18 cellular contexts compared by ENCODE assay signal in genomic region chr5:87541668-87542067, GRCh38.
A peak's percentile ranks its signal among the peaks of the same experiment; 100 is the strongest.
DNase-seq lines count a peak whose midpoint lies in the region; ATAC-seq, FAIRE-seq and TF ChIP-seq lines count a peak whose summit lies in the region.
"Had no signal": no experiment of that assay in that cellular context is flagged by ENCODE, and none has a peak within 500 bp of the region (broad histone marks: within the 10 kb centered on the region; RNA-seq: fewer than 3 reads in every experiment).

No MANE protein-coding gene starts in this region.

- intact Hi-C loops in right cardiac atrium (cut with DNase I), result no loop called here

- H3K27ac Mint-ChIP-seq in astrocyte (ENCODE audit: unreplicated experiment), result no peak overlapping the region
- H3K27ac Mint-ChIP-seq: CD8-positive, alpha-beta memory T cell had no signal

- no peak for FAIRE-seq in astrocyte (lab: Jason Lieb, UNC)
- FAIRE-seq: D721Med, GM12892, HepG2, RCC 7860 had no signal

- no peak overlapping the region for H3K4me3 Mint-ChIP-seq in astrocyte (ENCODE audit: unreplicated experiment)
- H3K4me3 Mint-ChIP-seq: CD8-positive, alpha-beta memory T cell had no signal

- no peaks in the 10 kb centered on the region for H3K9me3 Mint-ChIP-seq in astrocyte (ENCODE audit: unreplicated experiment)
- H3K9me3 Mint-ChIP-seq: CD8-positive, alpha-beta memory T cell had no signal

- H3K27me3 Mint-ChIP-seq in astrocyte (ENCODE audit: low read depth, unreplicated experiment), result no peaks in the 10 kb centered on the region

- H3K27ac ChIP-seq in 22Rv1 (peak overlapping the region; percentile 79), astrocyte (ENCODE audit: low read depth, low read length) (no peak overlapping the region), right cardiac atrium (ENCODE audit: low read length) (no peak overlapping the region)
- no peak overlapping the region for H3K27ac ChIP-seq in effector memory CD4-positive, alpha-beta T cell (ENCODE audit: insufficient read depth, low read length, poor library complexity, severe bottlenecking)
- H3K27ac ChIP-seq: BLaER1 treated with 17β-estradiol and CSF1 and Interleukin-3, amounts not matched to agents 10 nM and 100 nM had no signal

- no peaks in the 10 kb centered on the region for H3K4me1 ChIP-seq in astrocyte (ENCODE audit: insufficient read depth, low read length)
- H3K4me1 ChIP-seq in right cardiac atrium (ENCODE audit: control insufficient read depth, insufficient read depth, low read length), result no peaks in the 10 kb centered on the region
- H3K4me1 ChIP-seq in effector memory CD4-positive, alpha-beta T cell (ENCODE audit: control insufficient read depth, insufficient read depth, low read length, poor library complexity, severe bottlenecking), result no peaks in the 10 kb centered on the region
- H3K4me1 ChIP-seq: BLaER1 treated with 17β-estradiol and CSF1 and Interleukin-3, amounts not matched to agents 10 nM and 100 nM had no signal

- H3K4me3 ChIP-seq in astrocyte (ENCODE audit: insufficient read depth, low read depth, low read length) (no peak overlapping the region), right cardiac atrium (ENCODE audit: low read length) (no peak overlapping the region)
- no peak overlapping the region for H3K4me3 ChIP-seq in effector memory CD4-positive, alpha-beta T cell (ENCODE audit: insufficient read depth, low read depth, low read length, poor library complexity, severe bottlenecking)
- H3K4me3 ChIP-seq: BLaER1 treated with 17β-estradiol and CSF1 and Interleukin-3, amounts not matched to agents 10 nM and 100 nM had no signal

- H3K27me3 ChIP-seq in astrocyte (ENCODE audit: insufficient read depth, low read length) (no peaks in the 10 kb centered on the region), right cardiac atrium (ENCODE audit: control insufficient read depth, insufficient read depth) (no peaks in the 10 kb centered on the region)
- H3K27me3 ChIP-seq in effector memory CD4-positive, alpha-beta T cell (replicated peaks; ENCODE audit: control insufficient read depth, insufficient read depth, low read length, poor library complexity, severe bottlenecking), result no peaks in the 10 kb centered on the region
- H3K27me3 ChIP-seq: BLaER1 treated with 17β-estradiol and CSF1 and Interleukin-3, amounts not matched to agents 10 nM and 100 nM had no signal

- no peaks in the 10 kb centered on the region for H3K36me3 ChIP-seq in astrocyte (ENCODE audit: insufficient read depth, low read length)
- no peaks in the 10 kb centered on the region for H3K36me3 ChIP-seq in effector memory CD4-positive, alpha-beta T cell (ENCODE audit: control insufficient read depth, insufficient read depth, low read length)
- H3K36me3 ChIP-seq: BLaER1 treated with 17β-estradiol and CSF1 and Interleukin-3, amounts not matched to agents 10 nM and 100 nM had no signal

- no peak for ATAC-seq in right cardiac atrium
- no peak for ATAC-seq in HG03460 (IDR thresholded peaks at IDR 0.05; ENCODE audit: unreplicated experiment)
- ATAC-seq: HepG2 had no signal

- TF ChIP-seq CTCF in 22Rv1 (IDR thresholded peaks at IDR 0.05) (no peak), astrocyte (IDR thresholded peaks at IDR 0.05; ENCODE audit: insufficient read depth, low read depth, low read length) (no peak)

- no peak overlapping the region for H2AFZ ChIP-seq in astrocyte (ENCODE audit: low read depth, low read length)

- no peaks in the 10 kb centered on the region for H3K36me3 Mint-ChIP-seq in astrocyte (ENCODE audit: low read depth, unreplicated experiment)
- H3K36me3 Mint-ChIP-seq: CD8-positive, alpha-beta memory T cell had no signal

- H4K20me1 ChIP-seq in astrocyte (ENCODE audit: insufficient read depth, low read length), result no peaks in the 10 kb centered on the region
- H4K20me1 ChIP-seq: BLaER1 treated with 17β-estradiol and CSF1 and Interleukin-3, amounts not matched to agents 10 nM and 100 nM had no signal

- peak; percentile 41 for DNase-seq in NCI-H69 (lab: John Stamatoyannopoulos, UW)
- DNase-seq in astrocyte (ENCODE audit: low read depth), result no peak
- DNase-seq in midbrain (lab: John Stamatoyannopoulos, UW), result peak; percentile 26
- DNase-seq in right cardiac atrium, result no peak
- no peak for DNase-seq in effector memory CD4-positive, alpha-beta T cell
- no peak for DNase-seq in activated gamma-delta T cell (lab: John Stamatoyannopoulos, UW)
- DNase-seq: CD8-positive, alpha-beta memory T cell; GF-D8; KG1; NCI-H1436; NCI-H2171 treated with DMSO at 0.1 percent for 48 hours had no signal

- peak overlapping the region; percentile 39 for H3K4me2 ChIP-seq in astrocyte (ENCODE audit: low read length)
- H3K4me2 ChIP-seq: BLaER1 treated with 17β-estradiol and CSF1 and Interleukin-3, amounts not matched to agents 10 nM and 100 nM had no signal

- H3K9me3 ChIP-seq in astrocyte (ENCODE audit: insufficient read depth, low read depth, low read length) (no peaks in the 10 kb centered on the region), right cardiac atrium (ENCODE audit: control insufficient read depth, low read length) (no peaks in the 10 kb centered on the region)
- H3K9me3 ChIP-seq in effector memory CD4-positive, alpha-beta T cell (ENCODE audit: control insufficient read depth, low read length), result no peaks in the 10 kb centered on the region
- H3K9me3 ChIP-seq: BLaER1 treated with 17β-estradiol and CSF1 and Interleukin-3, amounts not matched to agents 10 nM and 100 nM had no signal

- no peaks in the 10 kb centered on the region for H3K79me2 ChIP-seq in astrocyte (ENCODE audit: insufficient read depth, low read length)

- H3K4me1 Mint-ChIP-seq in astrocyte (ENCODE audit: low read depth, unreplicated experiment), result no peaks in the 10 kb centered on the region
- H3K4me1 Mint-ChIP-seq: CD8-positive, alpha-beta memory T cell had no signal

- WGBS in right cardiac atrium, result 67% methylated on average over 5 of the region's 5 CpGs

- no peak overlapping the region for H3K9ac ChIP-seq in astrocyte (ENCODE audit: low read length)
- H3K9ac ChIP-seq: BLaER1 treated with 17β-estradiol and CSF1 and Interleukin-3, amounts not matched to agents 10 nM and 100 nM had no signal

Comparison
In these comparisons a context has a peak if more than half of its experiments do, and no peak if none do; other contexts are left out.
1. DNase-seq: peak in NCI-H69 (single experiment) and midbrain (single experiment); none in astrocyte (single experiment), right cardiac atrium (0 of 3), effector memory CD4-positive, alpha-beta T cell (0 of 3) and activated gamma-delta T cell (single experiment).